Comparison of ENCODE assay signal across 1 cellular context in the genomic region with DNA sequence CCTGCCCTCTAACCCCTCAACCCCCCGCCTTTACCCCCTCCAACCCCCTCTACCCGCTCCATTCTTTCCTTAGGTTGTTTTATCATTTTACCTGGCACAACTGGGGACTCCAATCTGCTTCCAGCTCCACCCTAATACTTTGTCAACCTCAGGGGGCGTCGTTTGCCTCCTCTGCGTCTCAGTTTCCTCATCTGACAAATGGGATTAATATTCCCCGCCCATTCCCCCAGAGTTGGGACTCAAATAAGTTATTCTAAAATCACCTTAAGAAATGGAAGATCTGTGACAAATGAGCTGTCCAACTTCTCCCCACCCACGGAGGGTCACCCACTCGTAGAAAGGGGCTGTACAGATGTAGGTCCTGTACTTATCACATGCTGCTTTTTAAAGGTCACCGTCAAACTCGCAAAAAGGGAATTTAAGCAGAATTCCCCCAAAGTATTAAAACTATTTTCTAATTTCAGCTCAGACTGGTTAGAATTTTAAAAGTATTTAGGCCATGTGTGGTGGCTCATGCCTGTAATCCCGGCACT.
A peak's percentile ranks its signal among the peaks of the same experiment; 100 is the strongest.
TF ChIP-seq lines count a peak whose summit lies in the region.

No MANE protein-coding gene starts in this region.

TF ChIP-seq in K562, 482 proteins besides CTCF, POLR2A, EP300 and RAD21:
- TF ChIP-seq RBM25 (IDR thresholded peaks at IDR 0.05; ENCODE audit: low read depth, low read length, severe bottlenecking): peak; percentile 60
- no peak for TF ChIP-seq THRAP3 (IDR thresholded peaks at IDR 0.05; ENCODE audit: borderline replicate concordance)
- no peak for TF ChIP-seq ZNF224 (CRISPR knock-in tag; IDR thresholded peaks at IDR 0.05)
